Comparison of ENCODE assay signal across 8 cellular contexts in genomic region chr12:38138225-38139221, GRCh38.
DNase-seq lines count a peak whose midpoint lies in the region; ATAC-seq and TF ChIP-seq lines count a peak whose summit lies in the region.

No MANE protein-coding gene starts in this region.

- H3K4me2 ChIP-seq in osteoblast (ENCODE audit: insufficient read depth, low read length) = peak overlapping the region; percentile 71

- intact Hi-C loops in CD8-positive, alpha-beta T cell (cut with DNase I, micrococcal nuclease) = loop anchor here (1.0 to 5.0 kb wide), 4 partner anchors 178 to 1969 kb away; partner anchors contain the start of genes ALG10B (in 2 of the 2) and SLC2A13 (in 1 of the 2)

- TF ChIP-seq POLR2A in tibial nerve (IDR thresholded peaks at IDR 0.05) = no peak

- peaks cover 10% of the 10 kb centered on the region for H3K4me1 Mint-ChIP-seq in CD8-positive, alpha-beta T cell (ENCODE audit: low read depth)
- H3K4me1 Mint-ChIP-seq in activated naive CD4-positive, alpha-beta T cell treated with anti-CD3 and anti-CD28 coated beads, Interleukin-2, amount 10 ng/mL, durations not matched to agents 7 days and 5 days = peaks cover 8% of the 10 kb centered on the region

- peak; percentile 62 for ATAC-seq in CD8-positive, alpha-beta T cell
- ATAC-seq in GM19395 (IDR thresholded peaks at IDR 0.05; ENCODE audit: unreplicated experiment) (peak; percentile 83), RWPE2 (ENCODE audit: low read depth) (peak; percentile 83)

- H3K79me2 ChIP-seq in osteoblast (ENCODE audit: insufficient read depth, low read length) = no peaks in the 10 kb centered on the region

- H3K27me3 ChIP-seq in CD8-positive, alpha-beta T cell (ENCODE audit: insufficient read depth, low read length) = no peaks in the 10 kb centered on the region
- H3K27me3 ChIP-seq in RWPE2 (ENCODE audit: insufficient read depth, poor library complexity, severe bottlenecking) (no peaks in the 10 kb centered on the region), osteoblast (ENCODE audit: insufficient read depth, low read length) (no peaks in the 10 kb centered on the region), tibial nerve (peaks cover 0 to 9% of the 10 kb centered on the region in 2 donors)

- no peak overlapping the region for H3K27ac ChIP-seq in CD8-positive, alpha-beta T cell (ENCODE audit: low read depth, low read length)
- H3K27ac ChIP-seq in RWPE2 (ENCODE audit: poor library complexity, severe bottlenecking) (no peak overlapping the region), osteoblast (ENCODE audit: low read depth, low read length) (no peak overlapping the region), tibial nerve (no peak overlapping the region)

- H3K27ac Mint-ChIP-seq in CD8-positive, alpha-beta T cell = peak overlapping the region; percentile 41
- H3K27ac Mint-ChIP-seq in activated naive CD4-positive, alpha-beta T cell treated with anti-CD3 and anti-CD28 coated beads, Interleukin-2, amount 10 ng/mL, durations not matched to agents 7 days and 5 days = peak overlapping the region; percentile 57

- DNase-seq in CD8-positive, alpha-beta T cell = peak in 6 of 7 experiments; percentile 19 to 76 (median 62)
- peak in 54 of 76 experiments; percentile 1 to 61 (median 24) for DNase-seq in HUDEP-2 (lab: John Stamatoyannopoulos, UW; ENCODE audit: unreplicated experiment in 76 of 76)
- DNase-seq in RWPE2 (ENCODE audit: low spot score) = peak; percentile 66
- DNase-seq in activated naive CD4-positive, alpha-beta T cell treated with anti-CD3 and anti-CD28 coated beads, Interleukin-2, amount 10 ng/mL, durations not matched to agents 7 days and 5 days = peak; percentile 68
- peak; percentile 61 for DNase-seq in globus pallidus (ENCODE audit: low spot score)
- peak; percentile 89 for DNase-seq in osteoblast (ENCODE audit: insufficient read length, low spot score, missing footprints)
- DNase-seq in tibial nerve (ENCODE audit: low spot score in 2 of 2) = peak; percentile 69 to 93

- TF ChIP-seq CTCF in CD8-positive, alpha-beta T cell (IDR thresholded peaks at IDR 0.05) = peak; percentile 98
- peak; percentile 92 for TF ChIP-seq CTCF in RWPE2 (IDR thresholded peaks at IDR 0.05; ENCODE audit: poor library complexity, severe bottlenecking)
- peak; percentile 96 for TF ChIP-seq CTCF in osteoblast (IDR thresholded peaks at IDR 0.05; ENCODE audit: extremely low read depth, low read depth, low read length)
- TF ChIP-seq CTCF in tibial nerve (IDR thresholded peaks at IDR 0.05) = peak; percentile 91 to 98 (median 94)

- 8 to 15% methylated on average over 44 to 52 of the region's 54 CpGs for WGBS in tibial nerve, 2 donors

- H4K20me1 ChIP-seq in osteoblast (ENCODE audit: insufficient read depth, low read length) = no peaks in the 10 kb centered on the region

- peaks cover 16% of the 10 kb centered on the region for H3K27me3 Mint-ChIP-seq in CD8-positive, alpha-beta T cell (ENCODE audit: low read depth)
- H3K27me3 Mint-ChIP-seq in activated naive CD4-positive, alpha-beta T cell treated with anti-CD3 and anti-CD28 coated beads, Interleukin-2, amount 10 ng/mL, durations not matched to agents 7 days and 5 days = peaks cover 21% of the 10 kb centered on the region

- H3K9me3 ChIP-seq in CD8-positive, alpha-beta T cell (ENCODE audit: low read length) = no peaks in the 10 kb centered on the region
- H3K9me3 ChIP-seq in RWPE2 (ENCODE audit: severe bottlenecking) = no peaks in the 10 kb centered on the region
- no peaks in the 10 kb centered on the region for H3K9me3 ChIP-seq in osteoblast (ENCODE audit: low read depth, low read length)
- H3K9me3 ChIP-seq in tibial nerve = no peaks in the 10 kb centered on the region

- CTCF ChIA-PET in CD8-positive, alpha-beta T cell (lab: Charles Lee) = interaction anchor here (0.7 to 2.0 kb wide), 11 partner anchors 9 to 1135 kb away, joined by 3 to 11 read pairs (median 3); partner anchors contain the start of gene ALG10B
- CTCF ChIA-PET in activated naive CD4-positive, alpha-beta T cell treated with anti-CD3 and anti-CD28 coated beads, Interleukin-2, amount 10 ng/mL, durations not matched to agents 7 days and 5 days (lab: Charles Lee) = no interaction called here

- no peaks in the 10 kb centered on the region for H3K9me3 Mint-ChIP-seq in CD8-positive, alpha-beta T cell
- H3K9me3 Mint-ChIP-seq in activated naive CD4-positive, alpha-beta T cell treated with anti-CD3 and anti-CD28 coated beads, Interleukin-2, amount 10 ng/mL, durations not matched to agents 7 days and 5 days = no peaks in the 10 kb centered on the region

- TF ChIP-seq EP300 in tibial nerve (IDR thresholded peaks at IDR 0.05) = no peak

- peak overlapping the region; percentile 36 for H3K4me3 ChIP-seq in CD8-positive, alpha-beta T cell (ENCODE audit: low read depth, low read length)
- H3K4me3 ChIP-seq in RWPE2 (ENCODE audit: severe bottlenecking) (peak overlapping the region; percentile 45), osteoblast (ENCODE audit: insufficient read depth, low read length) (peak overlapping the region; percentile 60), tibial nerve (peak overlapping the region; percentile 3 to 41 (median 24))

- peak overlapping the region; percentile 83 for H3K4me3 Mint-ChIP-seq in CD8-positive, alpha-beta T cell
- H3K4me3 Mint-ChIP-seq in activated naive CD4-positive, alpha-beta T cell treated with anti-CD3 and anti-CD28 coated beads, Interleukin-2, amount 10 ng/mL, durations not matched to agents 7 days and 5 days = peak overlapping the region; percentile 59

- H3K4me1 ChIP-seq in CD8-positive, alpha-beta T cell (ENCODE audit: insufficient read depth, low read length) = peaks cover 5% of the 10 kb centered on the region
- no peaks in the 10 kb centered on the region for H3K4me1 ChIP-seq in RWPE2 (ENCODE audit: insufficient read depth, poor library complexity, severe bottlenecking)
- no peaks in the 10 kb centered on the region for H3K4me1 ChIP-seq in osteoblast (ENCODE audit: insufficient read depth, low read length)
- H3K4me1 ChIP-seq in tibial nerve = peaks cover 0 to 11% (median 3%) of the 10 kb centered on the region in 4 donors

- H3K36me3 ChIP-seq in CD8-positive, alpha-beta T cell (ENCODE audit: insufficient read depth, low read length) = no peaks in the 10 kb centered on the region
- H3K36me3 ChIP-seq in RWPE2 (ENCODE audit: low read depth) (no peaks in the 10 kb centered on the region), osteoblast (ENCODE audit: insufficient read depth, low read length) (no peaks in the 10 kb centered on the region), tibial nerve (no peaks in the 10 kb centered on the region)

- POLR2A ChIA-PET in CD8-positive, alpha-beta T cell (lab: Charles Lee) = no interaction called here

- peak overlapping the region; percentile 85 for H2AFZ ChIP-seq in osteoblast (ENCODE audit: low read length)

- no peaks in the 10 kb centered on the region for H3K36me3 Mint-ChIP-seq in CD8-positive, alpha-beta T cell
- H3K36me3 Mint-ChIP-seq in activated naive CD4-positive, alpha-beta T cell treated with anti-CD3 and anti-CD28 coated beads, Interleukin-2, amount 10 ng/mL, durations not matched to agents 7 days and 5 days = no peaks in the 10 kb centered on the region

Comparison
In these comparisons a context has a peak if more than half of its experiments do, and no peak if none do; other contexts are left out.
1. DNase-seq: peak in every context shown above with its lines; median percentile 89 in osteoblast; 81 in tibial nerve; 68 in activated naive CD4-positive, alpha-beta T cell treated with anti-CD3 and anti-CD28 coated beads, Interleukin-2, amount 10 ng/mL, durations not matched to agents 7 days and 5 days; 66 in RWPE2; 62 in CD8-positive, alpha-beta T cell; 61 in globus pallidus; 24 in HUDEP-2.